9 cellular contexts compared by ENCODE assay signal in the genomic region with DNA sequence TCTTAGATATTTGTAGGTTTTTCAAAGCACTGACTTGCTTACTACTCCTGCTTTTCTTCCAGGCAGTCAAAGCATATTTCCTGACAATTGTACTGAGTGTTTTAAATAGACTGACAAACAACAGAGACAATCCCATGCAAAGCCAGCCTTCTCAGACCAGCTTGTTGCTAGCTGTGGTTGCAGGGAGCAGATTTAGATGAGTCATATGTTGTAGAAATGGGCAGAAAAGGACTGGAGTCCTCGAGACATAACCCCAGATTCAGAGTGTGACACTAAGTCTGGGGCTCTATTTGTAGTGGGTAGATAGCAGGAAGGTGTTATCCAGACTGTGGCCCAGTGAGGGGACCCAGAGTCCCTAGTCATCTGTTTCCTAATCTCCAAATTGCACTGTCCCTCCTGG.
DNase-seq lines count a peak whose midpoint lies in the region; ATAC-seq, FAIRE-seq and TF ChIP-seq lines count a peak whose summit lies in the region.
"Had no signal": no experiment of that assay in that cellular context is flagged by ENCODE, and none has a peak within 500 bp of the region (broad histone marks: within the 10 kb centered on the region; RNA-seq: fewer than 3 reads in every experiment).

No MANE protein-coding gene starts in this region.

- peak; percentile 72 for FAIRE-seq in GM19239 (lab: Jason Lieb, UNC)

- no peak for TF ChIP-seq CTCF in cardiac fibroblast (IDR thresholded peaks at IDR 0.05; ENCODE audit: low read depth, low read length)

- H3K4me3 ChIP-seq in cardiac fibroblast (replicated peaks in 1 of 2; ENCODE audit: low read depth in 2 of 2, low read length in 2 of 2) = no peak overlapping the region
- H3K4me3 ChIP-seq: vagina had no signal

- intact Hi-C loops in left ventricle myocardium superior (cut with micrococcal nuclease) = no loop called here

- ATAC-seq in left ventricle myocardium superior = no peak
- ATAC-seq: right cardiac atrium had no signal

- DNase-seq in GM19239 (ENCODE audit: insufficient read length, low spot score) = no peak
- DNase-seq in MV-4-11 (lab: John Stamatoyannopoulos, UW) = peak; percentile 68
- peak; percentile 56 to 64 for DNase-seq in cardiac fibroblast (ENCODE audit: low read depth in 2 of 2)
- DNase-seq in renal cortical epithelial cell (ENCODE audit: low read depth) = peak; percentile 71
- DNase-seq in DMS153 (lab: John Stamatoyannopoulos, UW) = no peak
- no peak for DNase-seq in left ventricle myocardium superior
- no peak for DNase-seq in HT-29 (ENCODE audit: low spot score)
- DNase-seq: right cardiac atrium had no signal

Comparison
In these comparisons a context has a peak if more than half of its experiments do, and no peak if none do; other contexts are left out.
1. DNase-seq: peak in MV-4-11 (single experiment), cardiac fibroblast (2 of 2) and renal cortical epithelial cell (single experiment); none in GM19239 (single experiment), DMS153 (single experiment), left ventricle myocardium superior (single experiment) and HT-29 (single experiment).